7 cellular contexts compared by ENCODE assay signal in the genomic region with DNA sequence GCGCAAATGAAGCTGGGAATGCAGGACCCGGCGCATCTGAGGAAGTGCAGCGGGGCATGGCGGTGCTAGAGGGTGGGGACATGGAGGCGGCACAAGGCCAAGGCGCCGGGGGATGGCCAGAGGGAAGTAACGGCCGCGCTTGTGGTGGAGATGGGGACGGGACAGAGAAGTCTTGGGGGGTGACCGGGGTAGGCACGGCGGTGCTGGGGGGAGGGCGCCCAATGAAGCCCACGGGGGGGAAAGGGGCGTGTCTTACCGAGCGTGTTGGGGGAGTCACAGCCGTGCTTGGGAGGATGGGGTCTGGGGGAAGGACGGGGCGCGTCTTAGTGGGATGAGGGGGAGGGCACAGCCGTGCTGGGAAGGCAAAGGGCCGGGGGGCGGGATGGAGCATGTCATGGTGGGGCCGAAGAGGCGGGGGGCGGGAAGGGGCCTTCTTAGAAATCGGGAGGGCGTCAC. TPM values are rescaled to one million over a fixed set of nuclear protein-coding genes. Genes with fewer than 3 reads are reported as not detected.
DNase-seq lines count a peak whose midpoint lies in the region; ATAC-seq, FAIRE-seq and TF ChIP-seq lines count a peak whose summit lies in the region.

No MANE protein-coding gene starts in this region.

- H3K79me1 ChIP-seq in IMR-90 (ENCODE audit: low read depth in 1 of 2, low read length in 2 of 2) = no peaks in the 10 kb centered on the region

- H2BK15ac ChIP-seq in IMR-90 (ENCODE audit: low read depth, low read length) = 0 out of 3 replicates have a peak overlapping the region, but pooled peaks have one; percentile 28

- H4K8ac ChIP-seq in IMR-90 (ENCODE audit: low read depth in 2 of 2, low read length in 2 of 2) = peak overlapping the region; percentile 87 to 92

- H3K27me3 Mint-ChIP-seq in stimulated activated memory B cell treated with anti-CD40 and anti-IgM and Interleukin-4, amounts not matched to agents 10 μg/mL and 1 μg/mL and 100 μg/mL, for 72 hours = no peaks in the 10 kb centered on the region

- dilution Hi-C loops in IMR-90 (cut with HindIII; ENCODE audit: low sequenced_read_pairs, unreplicated experiment) = no loop called here

- H2AFZ ChIP-seq in IMR-90 (replicated peaks; ENCODE audit: low read length, poor library complexity) = peak overlapping the region; percentile 91
- H2AFZ ChIP-seq in Karpas-422 (ENCODE audit: low read length) = no peak overlapping the region

- H3K4me2 ChIP-seq in IMR-90 (ENCODE audit: low read depth, low read length) (peak overlapping the region; percentile 81), Karpas-422 (ENCODE audit: low read depth, low read length, poor library complexity, severe bottlenecking) (no peak overlapping the region)

- H3K27ac Mint-ChIP-seq in stimulated activated memory B cell treated with anti-CD40 and anti-IgM and Interleukin-4, amounts not matched to agents 10 μg/mL and 1 μg/mL and 100 μg/mL, for 72 hours = peak overlapping the region; percentile 86

- peak overlapping the region; percentile 97 for H3K4me3 Mint-ChIP-seq in stimulated activated memory B cell treated with anti-CD40 and anti-IgM and Interleukin-4, amounts not matched to agents 10 μg/mL and 1 μg/mL and 100 μg/mL, for 72 hours

- peaks cover 5% of the 10 kb centered on the region for H3K9me3 Mint-ChIP-seq in stimulated activated memory B cell treated with anti-CD40 and anti-IgM and Interleukin-4, amounts not matched to agents 10 μg/mL and 1 μg/mL and 100 μg/mL, for 72 hours

- TF ChIP-seq RAD21 in IMR-90 (IDR thresholded peaks at IDR 0.05; ENCODE audit: low read length) = no peak

- TF ChIP-seq POLR2A in IMR-90 (IDR thresholded peaks at IDR 0.05; ENCODE audit: low read depth, low read length) = no peak

- H3K9me2 ChIP-seq in Karpas-422 (replicated peaks; ENCODE audit: insufficient read depth, low read length) = no peaks in the 10 kb centered on the region

- peak overlapping the region; percentile 84 for H3K4ac ChIP-seq in IMR-90 (ENCODE audit: low read depth, low read length)

- H3K9ac ChIP-seq in IMR-90 (ENCODE audit: low read depth, low read length) = peak overlapping the region; percentile 60
- no peak overlapping the region for H3K9ac ChIP-seq in Karpas-422 (ENCODE audit: low read length)

- intact Hi-C loops in IMR-90 (cut with micrococcal nuclease) = no loop called here
- intact Hi-C loops in A673 (cut with micrococcal nuclease; ENCODE audit: unreplicated experiment) = no loop called here

- 0% methylated on average over 3 of the region's 32 CpGs; no CpG with 5 or more reads in 1 of the 2 experiments for WGBS in IMR-90 (ENCODE audit: extremely low coverage in 2 of 2, insufficient read length in 1 of 2), 2 experiments

- no peaks in the 10 kb centered on the region for H3K9me1 ChIP-seq in IMR-90 (ENCODE audit: insufficient read depth, low read length)

- peak overlapping the region; percentile 46; the same call in 1 of the 2 replicates for H3K18ac ChIP-seq in IMR-90 (ENCODE audit: low read depth, low read length)

- DNase-seq in IMR-90 = peak; percentile 47
- DNase-seq in bronchial epithelial cell (ENCODE audit: low read depth) = no peak
- no peak for DNase-seq in Karpas-422
- DNase-seq in A673 (ENCODE audit: low spot score) = no peak

- H3K4me1 Mint-ChIP-seq in stimulated activated memory B cell treated with anti-CD40 and anti-IgM and Interleukin-4, amounts not matched to agents 10 μg/mL and 1 μg/mL and 100 μg/mL, for 72 hours = peaks cover 11% of the 10 kb centered on the region

- POLR2A ChIA-PET in IMR-90 (lab: Charles Lee; ENCODE audit: unreplicated experiment) = no interaction called here
- POLR2A ChIA-PET in A673 (lab: Charles Lee; ENCODE audit: low non-redundant PET) = no interaction called here

- peak overlapping the region; percentile 48 for H2BK120ac ChIP-seq in IMR-90 (ENCODE audit: low read depth, low read length)

- 0 out of 2 replicates have a peak overlapping the region, but pooled peaks have one; percentile 49 for H3K23ac ChIP-seq in IMR-90 (ENCODE audit: low read depth, low read length)

- no peaks in the 10 kb centered on the region for H3K79me2 ChIP-seq in Karpas-422 (ENCODE audit: low read length)

- BruUV-seq in IMR-90 (replicated peaks; lab: Mats Ljungman, UMichigan) (no TSS peak), A673 (replicated peaks; lab: Mats Ljungman, UMichigan) (no TSS peak)

- in situ Hi-C loops in IMR-90 (cut with MboI; ENCODE audit: low sequenced_read_pairs) = no loop called here

- H3K14ac ChIP-seq in IMR-90 (replicated peaks; ENCODE audit: low read depth, low read length) = peak overlapping the region; percentile 76

- H3K9me3 ChIP-seq in IMR-90 (ENCODE audit: control insufficient read depth, insufficient read depth, low read length) (peaks cover 6% of the 10 kb centered on the region; the same call in 1 of the 2 replicates), Karpas-422 (ENCODE audit: low read length) (no peaks in the 10 kb centered on the region), A673 (ENCODE audit: low read depth, low read length, poor library complexity, severe bottlenecking) (no peaks in the 10 kb centered on the region)

- TF ChIP-seq CTCF in IMR-90 (conservative IDR thresholded peaks at IDR 0.05; ENCODE audit: low read depth, low read length) (no peak), bronchial epithelial cell (IDR thresholded peaks at IDR 0.05; ENCODE audit: insufficient read depth, low read length, severe bottlenecking) (no peak), A673 (conservative IDR thresholded peaks at IDR 0.05; ENCODE audit: low read depth, low read length) (no peak)

- H3K4me1 ChIP-seq in IMR-90 (ENCODE audit: control insufficient read depth, insufficient read depth, low read length) (no peaks in the 10 kb centered on the region), Karpas-422 (ENCODE audit: low read length) (no peaks in the 10 kb centered on the region), A673 (ENCODE audit: insufficient read depth, low read length, poor library complexity, severe bottlenecking) (no peaks in the 10 kb centered on the region)

- FAIRE-seq in bronchial epithelial cell (lab: Jason Lieb, UNC) = no peak

- H3K56ac ChIP-seq in IMR-90 (ENCODE audit: extremely low read depth, insufficient read depth, low read length) = peak overlapping the region; percentile 30; the same call in 1 of the 2 replicates

- H3K27ac ChIP-seq in IMR-90 (ENCODE audit: insufficient read depth, low read length) = peak overlapping the region; percentile 82
- peak overlapping the region; percentile 57 for H3K27ac ChIP-seq in layer of hippocampus (ENCODE audit: low read depth, low read length)
- no peak overlapping the region for H3K27ac ChIP-seq in Karpas-422 (ENCODE audit: low read length)
- no peak overlapping the region for H3K27ac ChIP-seq in A673 (ENCODE audit: low read depth, low read length, poor library complexity, severe bottlenecking)

- H2BK20ac ChIP-seq in IMR-90 (ENCODE audit: low read depth, low read length) = no peak overlapping the region

- H2AK5ac ChIP-seq in IMR-90 (ENCODE audit: low read depth, low read length) = peak overlapping the region; percentile 50; the same call in 1 of the 2 replicates

- CTCF ChIA-PET in IMR-90 (lab: Yijun Ruan, JAX) = no interaction called here
- CTCF ChIA-PET in A673 (lab: Charles Lee) = interaction anchor here (0.6 kb wide), 1 partner anchor 52 kb away, joined by 10 read pairs; no protein-coding TSS in a partner anchor

- no peaks in the 10 kb centered on the region for H3K27me3 ChIP-seq in IMR-90 (ENCODE audit: control insufficient read depth, insufficient read depth, low read length)
- no peaks in the 10 kb centered on the region for H3K27me3 ChIP-seq in bronchial epithelial cell (ENCODE audit: control insufficient read depth, insufficient read depth, low read length)
- no peaks in the 10 kb centered on the region for H3K27me3 ChIP-seq in layer of hippocampus (ENCODE audit: control insufficient read depth, insufficient read depth, low read length)
- H3K27me3 ChIP-seq in Karpas-422 (ENCODE audit: low read length) = no peaks in the 10 kb centered on the region
- H3K27me3 ChIP-seq in A673 (replicated peaks; ENCODE audit: insufficient read depth, low read depth, low read length, poor library complexity) = peaks cover 6% of the 10 kb centered on the region

- H4K5ac ChIP-seq in IMR-90 (ENCODE audit: low read depth, low read length) = peak overlapping the region; percentile 49

- H2BK5ac ChIP-seq in IMR-90 (ENCODE audit: low read depth, low read length, poor library complexity, severe bottlenecking) = peak overlapping the region; percentile 58

- H3K36me3 ChIP-seq in IMR-90 (ENCODE audit: control insufficient read depth, insufficient read depth, low read length) (no peaks in the 10 kb centered on the region), bronchial epithelial cell (ENCODE audit: control insufficient read depth, insufficient read depth, low read length) (no peaks in the 10 kb centered on the region), Karpas-422 (ENCODE audit: insufficient read depth, low read length) (no peaks in the 10 kb centered on the region), A673 (ENCODE audit: insufficient read depth, low read length, poor library complexity, severe bottlenecking) (no peaks in the 10 kb centered on the region)

- H4K20me1 ChIP-seq in IMR-90 (ENCODE audit: insufficient read depth, low read length) = no peaks in the 10 kb centered on the region
- H4K20me1 ChIP-seq in Karpas-422 (ENCODE audit: insufficient read depth, low read depth, low read length) = no peaks in the 10 kb centered on the region

- ATAC-seq in IMR-90 (ENCODE audit: low read depth) = peak; percentile 40
- no peak for ATAC-seq in stimulated activated memory B cell treated with anti-CD40 and anti-IgM and Interleukin-4, amounts not matched to agents 10 μg/mL and 1 μg/mL and 100 μg/mL, for 72 hours
- no peak for ATAC-seq in HG03135 (IDR thresholded peaks at IDR 0.05; ENCODE audit: unreplicated experiment)

- H3K4me3 ChIP-seq in IMR-90 (ENCODE audit: insufficient read depth, low read depth, low read length) = peak overlapping the region; percentile 46
- H3K4me3 ChIP-seq in bronchial epithelial cell (ENCODE audit: low read depth, low read length) = peak overlapping the region; percentile 56
- H3K4me3 ChIP-seq in Karpas-422 (ENCODE audit: low read length) = no peak overlapping the region
- H3K4me3 ChIP-seq in A673 (ENCODE audit: low read depth, low read length, poor library complexity, severe bottlenecking) = no peak overlapping the region

- peak overlapping the region; percentile 32 for H4K91ac ChIP-seq in IMR-90 (ENCODE audit: insufficient read depth, low read depth, low read length)

- no peaks in the 10 kb centered on the region for H3K36me3 Mint-ChIP-seq in stimulated activated memory B cell treated with anti-CD40 and anti-IgM and Interleukin-4, amounts not matched to agents 10 μg/mL and 1 μg/mL and 100 μg/mL, for 72 hours

- peak overlapping the region; percentile 78 for H2AK9ac ChIP-seq in IMR-90 (replicated peaks; ENCODE audit: low read depth, low read length, poor library complexity)

TF ChIP-seq in IMR-90, 13 proteins besides CTCF, POLR2A, EP300 and RAD21 (continues in another document):
- no peak for TF ChIP-seq RCOR1 (IDR thresholded peaks at IDR 0.05; ENCODE audit: insufficient replicate concordance, low read length)

RNA-seq across cellular contexts. Expression of a gene that starts 1.0 kb away (rescaled TPM):
- 6.3 and 7.2 TPM in 2 replicates for total RNA-seq in IMR-90 (2012; rRNA removed)
- polyA plus RNA-seq in IMR-90 (2012; rRNA removed) = 5.1 and 5.2 TPM in 2 replicates
- polyA plus RNA-seq in IMR-90 (2012; cell fraction: cytosol; rRNA removed) = 4.7 and 5.1 TPM in 2 replicates
- 5.3 and 10.6 TPM in 2 replicates for polyA plus RNA-seq in IMR-90 (2012; cell fraction: nucleus; rRNA removed; ENCODE audit: low replicate concordance)
- 11.8 and 29.6 TPM in 2 replicates for total RNA-seq in bronchial epithelial cell
- not detected in 2 replicates for total RNA-seq in Karpas-422 (2014; rRNA removed; shearing (Covaris generic); ENCODE audit: low replicate concordance)
- 1.2 and 1.6 TPM in 2 replicates for total RNA-seq in A673 (2021)

Comparison
In these comparisons a context has a peak if more than half of its experiments do, and no peak if none do; other contexts are left out.
1. H3K27ac ChIP-seq: peak in IMR-90 (single experiment) and layer of hippocampus (single experiment); none in Karpas-422 (single experiment) and A673 (single experiment).
2. H3K4me3 ChIP-seq: peak in IMR-90 (single experiment) and bronchial epithelial cell (single experiment); none in Karpas-422 (single experiment) and A673 (single experiment).